ENCODE assay signal across 15 cellular contexts in the genomic region with DNA sequence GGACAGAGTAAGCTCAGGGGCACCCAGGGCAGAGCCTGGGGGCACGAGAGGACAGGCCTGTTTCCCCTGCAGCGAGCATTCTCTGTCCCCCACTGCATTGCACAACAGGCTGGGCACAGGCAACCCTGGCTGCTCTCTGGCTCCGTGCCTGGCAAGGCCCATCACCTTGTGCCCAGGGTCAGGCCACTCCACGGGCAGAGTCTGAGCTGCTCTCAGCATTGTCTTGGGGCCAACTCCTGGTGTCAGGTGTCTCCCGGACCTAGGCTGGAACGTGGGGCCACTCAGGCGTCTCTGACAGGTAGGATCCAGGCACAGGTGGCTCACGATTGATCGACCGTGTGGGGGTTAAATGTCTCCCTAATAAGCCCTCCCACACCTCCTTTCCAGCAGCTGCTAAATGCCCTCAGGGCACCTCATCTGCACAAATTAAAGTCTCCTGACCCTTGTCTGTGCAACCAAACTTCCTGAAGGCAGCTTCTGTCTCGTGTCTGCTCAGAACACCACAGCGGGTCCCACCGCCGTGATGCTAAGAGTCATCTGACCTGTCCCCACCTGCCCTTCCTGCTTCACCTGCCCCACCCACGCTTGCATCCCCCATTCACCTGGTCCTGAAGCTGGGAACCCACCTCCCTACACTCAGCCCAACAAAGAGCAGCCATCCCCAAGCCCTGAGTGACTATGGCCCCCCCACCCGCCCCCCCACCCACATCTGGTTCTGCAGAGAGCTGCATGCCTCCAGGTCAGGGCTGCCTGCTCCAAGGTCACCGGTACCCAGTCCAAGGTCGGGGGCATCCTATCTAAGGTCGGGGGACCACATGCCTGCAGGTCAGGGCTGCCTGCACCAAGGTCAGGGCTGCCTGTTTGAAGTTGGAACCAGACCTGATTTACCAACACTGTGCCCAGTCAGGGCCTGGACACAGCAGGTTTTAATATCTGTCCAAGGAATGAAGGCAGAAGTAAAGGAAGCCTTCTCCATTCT.
DNase-seq lines count a peak whose midpoint lies in the region; ATAC-seq and TF ChIP-seq lines count a peak whose summit lies in the region.
"Had no signal": no experiment of that assay in that cellular context is flagged by ENCODE, and none has a peak within 500 bp of the region (broad histone marks: within the 10 kb centered on the region; RNA-seq: fewer than 3 reads in every experiment).

No MANE protein-coding gene starts in this region.

- H3K4me1 Mint-ChIP-seq in HFFc6 (ENCODE audit: low read depth), result peaks cover 45% of the 10 kb centered on the region
- H3K4me1 Mint-ChIP-seq in natural killer cell treated with Interleukin-12 subunit alpha and Interleukin-12 subunit beta and Interleukin-15 and Interleukin-18, amount 100 ng/mL, for 72 hours (ENCODE audit: low read depth in 2 of 2), result no peaks in the 10 kb centered on the region
- H3K4me1 Mint-ChIP-seq: activated T-helper 17 cell treated with anti-CD3 and anti-CD28 coated beads, Interleukin-2, amount 50 U/mL, for 72 hours; CD4-positive, alpha-beta memory T cell had no signal

- no peaks in the 10 kb centered on the region for H3K36me3 Mint-ChIP-seq in HFFc6 (ENCODE audit: low read depth)
- no peaks in the 10 kb centered on the region for H3K36me3 Mint-ChIP-seq in natural killer cell treated with Interleukin-12 subunit alpha and Interleukin-12 subunit beta and Interleukin-15 and Interleukin-18, amount 100 ng/mL, for 72 hours
- H3K36me3 Mint-ChIP-seq: CD4-positive, alpha-beta memory T cell; naive thymus-derived CD8-positive, alpha-beta T cell had no signal

- H3K4me3 Mint-ChIP-seq in HFFc6, result no peak overlapping the region; the same call in 1 of the 2 replicates
- H3K4me3 Mint-ChIP-seq in natural killer cell treated with Interleukin-12 subunit alpha and Interleukin-12 subunit beta and Interleukin-15 and Interleukin-18, amount 100 ng/mL, for 72 hours, result no peak overlapping the region
- H3K4me3 Mint-ChIP-seq: activated T-helper 17 cell treated with anti-CD3 and anti-CD28 coated beads, Interleukin-2, amount 50 U/mL, for 72 hours; CD4-positive, alpha-beta memory T cell; naive thymus-derived CD8-positive, alpha-beta T cell had no signal

- H3K9me3 Mint-ChIP-seq in HFFc6, result no peaks in the 10 kb centered on the region
- H3K9me3 Mint-ChIP-seq in natural killer cell treated with Interleukin-12 subunit alpha and Interleukin-12 subunit beta and Interleukin-15 and Interleukin-18, amount 100 ng/mL, for 72 hours, result no peaks in the 10 kb centered on the region
- H3K9me3 Mint-ChIP-seq: activated T-helper 17 cell treated with anti-CD3 and anti-CD28 coated beads, Interleukin-2, amount 50 U/mL, for 72 hours; CD4-positive, alpha-beta memory T cell; naive thymus-derived CD8-positive, alpha-beta T cell had no signal

- peaks cover 9% of the 10 kb centered on the region for H3K27me3 ChIP-seq in adipocyte (replicated peaks; ENCODE audit: control insufficient read depth, insufficient read depth, low read length)
- H3K27me3 ChIP-seq in skeletal muscle satellite cell (ENCODE audit: control insufficient read depth, insufficient read depth, low read length), result no peaks in the 10 kb centered on the region

- no peaks in the 10 kb centered on the region for H3K36me3 ChIP-seq in adipocyte (ENCODE audit: control insufficient read depth, insufficient read depth, low read length, severe bottlenecking)
- H3K36me3 ChIP-seq in skeletal muscle satellite cell (ENCODE audit: insufficient read depth, low read length), result no peaks in the 10 kb centered on the region

- peak overlapping the region; percentile 68 for H3K9ac ChIP-seq in adipocyte (ENCODE audit: low read length)
- H3K9ac ChIP-seq in skeletal muscle satellite cell (ENCODE audit: low read depth, low read length), result peak overlapping the region; percentile 82

- TF ChIP-seq CTCF in HFFc6 (IDR thresholded peaks at IDR 0.05) (no peak), GM20000 (IDR thresholded peaks at IDR 0.05; ENCODE audit: extremely low read depth, missing control alignments) (no peak)

- peak overlapping the region; percentile 95 for H3K27ac Mint-ChIP-seq in HFFc6
- no peak overlapping the region for H3K27ac Mint-ChIP-seq in natural killer cell treated with Interleukin-12 subunit alpha and Interleukin-12 subunit beta and Interleukin-15 and Interleukin-18, amount 100 ng/mL, for 72 hours
- H3K27ac Mint-ChIP-seq: activated T-helper 17 cell treated with anti-CD3 and anti-CD28 coated beads, Interleukin-2, amount 50 U/mL, for 72 hours; CD4-positive, alpha-beta memory T cell; naive thymus-derived CD8-positive, alpha-beta T cell had no signal

- H3K4me2 ChIP-seq in skeletal muscle satellite cell (ENCODE audit: low read length), result peak overlapping the region; percentile 63

- DNase-seq in HFFc6 (no peak), adipocyte (ENCODE audit: low read depth) (no peak), kidney tubule cell (ENCODE audit: low spot score) (peak; percentile 8), GM20000 (ENCODE audit: low spot score) (no peak), NCI-H1092 (lab: John Stamatoyannopoulos, UW) (no peak)
- no peak for DNase-seq in natural killer cell treated with Interleukin-12 subunit alpha and Interleukin-12 subunit beta and Interleukin-15 and Interleukin-18, amount 100 ng/mL, for 72 hours (ENCODE audit: low spot score)
- DNase-seq: activated CD4-positive, CD25-positive, alpha-beta regulatory T cell; CD4-positive, alpha-beta memory T cell; cortex of kidney; naive thymus-derived CD8-positive, alpha-beta T cell; NCI-H1694; stimulated activated CD4-positive, alpha-beta T cell treated with anti-CD3 and anti-CD28 coated beads, Interleukin-4, amount 100 ng/mL, for 24 hours had no signal

- no peak overlapping the region for H3K4me3 ChIP-seq in adipocyte (ENCODE audit: low read length)
- no peak overlapping the region for H3K4me3 ChIP-seq in skeletal muscle satellite cell (ENCODE audit: low read length)

- no peaks in the 10 kb centered on the region; the same call in 1 of the 2 replicates for H3K27me3 Mint-ChIP-seq in HFFc6 (ENCODE audit: insufficient read depth)
- no peaks in the 10 kb centered on the region for H3K27me3 Mint-ChIP-seq in natural killer cell treated with Interleukin-12 subunit alpha and Interleukin-12 subunit beta and Interleukin-15 and Interleukin-18, amount 100 ng/mL, for 72 hours
- H3K27me3 Mint-ChIP-seq: activated T-helper 17 cell treated with anti-CD3 and anti-CD28 coated beads, Interleukin-2, amount 50 U/mL, for 72 hours had no signal

- H3K9me3 ChIP-seq in adipocyte (ENCODE audit: control insufficient read depth, low read length) (no peaks in the 10 kb centered on the region), skeletal muscle satellite cell (replicated peaks; ENCODE audit: low read length) (no peaks in the 10 kb centered on the region)

- no peak for ATAC-seq in HG03460 (IDR thresholded peaks at IDR 0.05; ENCODE audit: unreplicated experiment)
- ATAC-seq in natural killer cell treated with Interleukin-12 subunit alpha and Interleukin-12 subunit beta and Interleukin-15 and Interleukin-18, amount 100 ng/mL, for 72 hours, result no peak
- ATAC-seq: activated T-helper 17 cell treated with anti-CD3 and anti-CD28 coated beads, Interleukin-2, amount 50 U/mL, for 72 hours; naive thymus-derived CD8-positive, alpha-beta T cell had no signal

- H3K4me1 ChIP-seq in adipocyte (ENCODE audit: control insufficient read depth, insufficient read depth, low read length), result peaks cover 33% of the 10 kb centered on the region
- H3K4me1 ChIP-seq in skeletal muscle satellite cell (ENCODE audit: control insufficient read depth, insufficient read depth, low read length), result peaks cover 44% of the 10 kb centered on the region
